ENCODE assay signal across 8 cellular contexts in genomic region chr14:50312734-50313054, GRCh38. TPM values are rescaled to one million over a fixed set of nuclear protein-coding genes. Genes with fewer than 3 reads are reported as not detected.
DNase-seq lines count a peak whose midpoint lies in the region; ATAC-seq and TF ChIP-seq lines count a peak whose summit lies in the region.

No MANE protein-coding gene starts in this region.

- no peak overlapping the region for H3K4ac ChIP-seq in neuronal stem cell (ENCODE audit: low read length)

- no peak overlapping the region for H3K14ac ChIP-seq in neuronal stem cell (ENCODE audit: low read length)

- peak overlapping the region; percentile 76 for H3K23ac ChIP-seq in neuronal stem cell (ENCODE audit: low read depth, low read length, poor library complexity)

- H3K4me2 ChIP-seq in neuronal stem cell (ENCODE audit: insufficient read depth, low read length, poor library complexity, severe bottlenecking): peak overlapping the region; percentile 65

- no peaks in the 10 kb centered on the region for H3K9me3 ChIP-seq in Peyer's patch
- H3K9me3 ChIP-seq in endocrine pancreas (ENCODE audit: control insufficient read depth, low read length): no peaks in the 10 kb centered on the region
- H3K9me3 ChIP-seq in neuronal stem cell (replicated peaks in 1 of 2; ENCODE audit: control insufficient read depth in 2 of 2, insufficient read depth in 1 of 2, low read depth in 1 of 2, low read length in 2 of 2): peaks cover 2 to 13% of the 10 kb centered on the region in 2 donors

- H2BK15ac ChIP-seq in neuronal stem cell (ENCODE audit: low read length): no peak overlapping the region

- no peaks in the 10 kb centered on the region for H3K27me3 Mint-ChIP-seq in activated T-cell treated with anti-CD3 and anti-CD28 coated beads, Interleukin-2, amount 50 U/mL, for 24 hours

- H3K18ac ChIP-seq in neuronal stem cell (ENCODE audit: low read length): peak overlapping the region; percentile 97

- H3K4me3 Mint-ChIP-seq in activated T-cell treated with anti-CD3 and anti-CD28 coated beads, Interleukin-2, amount 50 U/mL, for 24 hours: peak overlapping the region; percentile 89

- H3K27me3 ChIP-seq in Peyer's patch (no peaks in the 10 kb centered on the region), endocrine pancreas (ENCODE audit: control insufficient read depth, insufficient read depth, low read length) (no peaks in the 10 kb centered on the region), neuronal stem cell (ENCODE audit: control insufficient read depth in 3 of 3, insufficient read depth in 3 of 3, low read depth in 1 of 3, low read length in 3 of 3) (no peaks in the 10 kb centered on the region)

- H4K8ac ChIP-seq in neuronal stem cell (ENCODE audit: low read depth, low read length): no peak overlapping the region

- ATAC-seq in HG03060 (IDR thresholded peaks at IDR 0.05; ENCODE audit: low read depth, unreplicated experiment): peak; percentile 17

- H2AK5ac ChIP-seq in neuronal stem cell (ENCODE audit: low read depth, low read length): no peak overlapping the region

- no peak overlapping the region for H2BK5ac ChIP-seq in neuronal stem cell (ENCODE audit: low read length)

- no peak for TF ChIP-seq POLR2A in Peyer's patch (IDR thresholded peaks at IDR 0.05)

- no peak overlapping the region for H2BK12ac ChIP-seq in neuronal stem cell (ENCODE audit: low read length)

- no peak for TF ChIP-seq CTCF in Peyer's patch (IDR thresholded peaks at IDR 0.05)

- no peak for DNase-seq in activated T-cell treated with anti-CD3 and anti-CD28 coated beads, Interleukin-2, amount 50 U/mL, for 24 hours
- DNase-seq in activated T-cell treated with anti-CD3 and anti-CD28 coated beads, Interleukin-2, amount 50 U/mL, for 48 hours: no peak
- peak in 1 of 3 donors; percentile 29 for DNase-seq in Peyer's patch
- DNase-seq in neuronal stem cell (ENCODE audit: low spot score): no peak
- DNase-seq in medulla oblongata (ENCODE audit: extremely low spot score): no peak
- no peak for DNase-seq in NCI-H2227 (lab: John Stamatoyannopoulos, UW; ENCODE audit: unreplicated experiment)

- H3K4me1 Mint-ChIP-seq in activated T-cell treated with anti-CD3 and anti-CD28 coated beads, Interleukin-2, amount 50 U/mL, for 24 hours (ENCODE audit: low read depth): peaks cover 46% of the 10 kb centered on the region

- peak overlapping the region; percentile 99 for H3K27ac Mint-ChIP-seq in activated T-cell treated with anti-CD3 and anti-CD28 coated beads, Interleukin-2, amount 50 U/mL, for 24 hours

- H4K91ac ChIP-seq in neuronal stem cell (ENCODE audit: low read depth, low read length, poor library complexity): no peak overlapping the region

- H3K9me3 Mint-ChIP-seq in activated T-cell treated with anti-CD3 and anti-CD28 coated beads, Interleukin-2, amount 50 U/mL, for 24 hours: no peaks in the 10 kb centered on the region

- H3K36me3 ChIP-seq in Peyer's patch (peaks cover 0 to 5% (median 0%) of the 10 kb centered on the region in 3 donors), endocrine pancreas (ENCODE audit: control insufficient read depth, insufficient read depth, low read length) (no peaks in the 10 kb centered on the region), neuronal stem cell (replicated peaks in 1 of 2; ENCODE audit: control insufficient read depth in 2 of 2, insufficient read depth in 2 of 2, low read length in 2 of 2) (peaks cover 0 to 19% of the 10 kb centered on the region in 2 donors)

- H3K9ac ChIP-seq in endocrine pancreas (ENCODE audit: control insufficient read depth, insufficient read depth, low read length): peak overlapping the region; percentile 85
- no peak overlapping the region for H3K9ac ChIP-seq in neuronal stem cell (ENCODE audit: low read depth, low read length, poor library complexity)

- H3K4me1 ChIP-seq in Peyer's patch: peaks cover 4 to 14% (median 7%) of the 10 kb centered on the region in 4 donors
- peaks cover 12% of the 10 kb centered on the region for H3K4me1 ChIP-seq in endocrine pancreas (ENCODE audit: control insufficient read depth, insufficient read depth, low read length)
- H3K4me1 ChIP-seq in neuronal stem cell (ENCODE audit: control insufficient read depth in 2 of 2, insufficient read depth in 1 of 2, low read depth in 1 of 2, low read length in 2 of 2): peaks cover 2% of the 10 kb centered on the region in 2 donors

- no CpG with 5 or more reads among the region's 18 CpGs for WGBS in neuronal stem cell (ENCODE audit: extremely low coverage in 2 of 2, insufficient read length in 2 of 2, insufficient replicate concordance in 1 of 2), 2 donors

- H3K4me3 ChIP-seq in Peyer's patch (peak overlapping the region; percentile 56 to 82 (median 74)), endocrine pancreas (ENCODE audit: control insufficient read depth, insufficient read depth, low read length) (peak overlapping the region; percentile 83), neuronal stem cell (ENCODE audit: low read length in 2 of 2) (peak overlapping the region; percentile 80 to 86)

- no peaks in the 10 kb centered on the region for H3K79me1 ChIP-seq in neuronal stem cell (ENCODE audit: low read depth, low read length)

- peaks cover 58% of the 10 kb centered on the region for H3K36me3 Mint-ChIP-seq in activated T-cell treated with anti-CD3 and anti-CD28 coated beads, Interleukin-2, amount 50 U/mL, for 24 hours (ENCODE audit: low read depth)

- H2BK120ac ChIP-seq in neuronal stem cell (ENCODE audit: low read depth, low read length): no peak overlapping the region

- peak overlapping the region; percentile 92 for H2AFZ ChIP-seq in neuronal stem cell (ENCODE audit: low read length)

- H3K27ac ChIP-seq in Peyer's patch: peak overlapping the region; percentile 88 to 96 (median 94)
- H3K27ac ChIP-seq in neuronal stem cell (replicated peaks; ENCODE audit: low read length): peak overlapping the region; percentile 76

RNA-seq across cellular contexts. Expression of gene DMAC2L, which starts 0.6 kb away (rescaled TPM):
- 10 to 100 TPM in 3 of 4 donors, 1 to 10 TPM in 1; 7.7 to 23.9 (median 15.7) TPM for total RNA-seq in Peyer's patch
- polyA plus RNA-seq in neuronal stem cell (2013, experiment 1 of 2): 11.3 TPM
- 10.7 TPM for polyA plus RNA-seq in neuronal stem cell (2013, experiment 2 of 2)

RNA-seq across cellular contexts. Expression of gene L2HGDH, which starts 0.7 kb away (rescaled TPM):
- 10 to 100 TPM in 1 of 4 donors, 1 to 10 TPM in 3; 4.6 to 29.7 (median 8.8) TPM for total RNA-seq in Peyer's patch
- polyA plus RNA-seq in neuronal stem cell (2013, experiment 1 of 2): 6.7 TPM
- 6.9 TPM for polyA plus RNA-seq in neuronal stem cell (2013, experiment 2 of 2)
